Comparison of ENCODE assay signal across 15 cellular contexts in the genomic region with DNA sequence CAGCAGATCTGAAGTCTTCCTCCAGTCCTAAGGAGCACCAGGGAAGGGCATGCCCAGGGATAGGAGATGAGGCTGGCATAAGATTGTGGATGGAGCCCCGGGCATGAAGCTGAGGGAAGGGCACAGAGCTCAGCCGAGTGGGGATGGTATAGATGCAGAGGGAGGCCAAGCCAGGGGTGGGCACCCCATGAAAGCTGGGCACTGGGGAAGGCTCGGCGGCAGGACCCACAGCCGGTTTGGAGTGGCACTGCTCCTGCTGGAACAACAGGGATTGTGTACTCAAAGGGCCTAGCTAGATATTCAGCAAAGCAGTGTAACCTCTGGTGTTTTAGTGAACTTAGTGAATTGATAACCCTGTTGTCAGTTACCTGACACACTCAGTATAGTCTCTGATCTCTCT.
DNase-seq lines count a peak whose midpoint lies in the region; ATAC-seq and TF ChIP-seq lines count a peak whose summit lies in the region.
"Had no signal": no experiment of that assay in that cellular context is flagged by ENCODE, and none has a peak within 500 bp of the region (broad histone marks: within the 10 kb centered on the region; RNA-seq: fewer than 3 reads in every experiment).

No MANE protein-coding gene starts in this region.

- peak overlapping the region; percentile 18 for H3K27ac ChIP-seq in caudate nucleus (ENCODE audit: low read depth, low read length)
- H3K27ac ChIP-seq in esophagus muscularis mucosa (replicated peaks in 1 of 4): no peak overlapping the region
- H3K27ac ChIP-seq in suprapubic skin: no peak overlapping the region
- H3K27ac ChIP-seq: BLaER1 treated with 17β-estradiol and CSF1 and Interleukin-3, amounts not matched to agents 10 nM and 100 nM had no signal

- no peak for DNase-seq in caudate nucleus (lab: John Stamatoyannopoulos, UW)
- peak; percentile 45 for DNase-seq in esophagus muscularis mucosa (ENCODE audit: extremely low spot score)
- no peak for DNase-seq in nephron progenitor cell
- no peak for DNase-seq in suprapubic skin (ENCODE audit: low spot score in 2 of 2)
- no peak for DNase-seq in T-helper 2 cell
- DNase-seq: Calu3; CD8-positive, alpha-beta T cell; DMS 273 treated with DMSO at 0.1 percent for 48 hours; DND-41; EL had no signal

- H3K27ac Mint-ChIP-seq in nephron progenitor cell: peak overlapping the region; percentile 73
- H3K27ac Mint-ChIP-seq: B cell; CD8-positive, alpha-beta T cell had no signal

- peaks cover 5% of the 10 kb centered on the region for H3K36me3 Mint-ChIP-seq in nephron progenitor cell (ENCODE audit: low read depth)
- H3K36me3 Mint-ChIP-seq: CD8-positive, alpha-beta T cell had no signal

- no peak for ATAC-seq in HG03439 (IDR thresholded peaks at IDR 0.05; ENCODE audit: unreplicated experiment)
- ATAC-seq: CD8-positive, alpha-beta T cell; GM12878 had no signal

- no peak overlapping the region for H3K4me3 Mint-ChIP-seq in nephron progenitor cell
- H3K4me3 Mint-ChIP-seq: B cell; CD8-positive, alpha-beta T cell had no signal

- TF ChIP-seq CTCF in esophagus muscularis mucosa (IDR thresholded peaks at IDR 0.05) (no peak), nephron progenitor cell (IDR thresholded peaks at IDR 0.05) (no peak), suprapubic skin (IDR thresholded peaks at IDR 0.05) (no peak)

- H3K9me3 ChIP-seq in esophagus muscularis mucosa (peaks cover 0 to 13% (median 5%) of the 10 kb centered on the region in 4 donors), suprapubic skin (no peaks in the 10 kb centered on the region)
- H3K9me3 ChIP-seq: HAP-1 had no signal

- intact Hi-C loops in esophagus muscularis mucosa (cut with DNase I): no loop called here

- H3K27me3 ChIP-seq in esophagus muscularis mucosa: peaks cover 0 to 24% (median 0%) of the 10 kb centered on the region in 4 donors
- peaks cover 18% of the 10 kb centered on the region for H3K27me3 ChIP-seq in suprapubic skin
- H3K27me3 ChIP-seq: BLaER1 treated with 17β-estradiol and CSF1 and Interleukin-3, amounts not matched to agents 10 nM and 100 nM had no signal

- peaks cover 26% of the 10 kb centered on the region for H3K9me3 Mint-ChIP-seq in nephron progenitor cell

- WGBS in esophagus muscularis mucosa: 92% methylated on average over 5 of the region's 5 CpGs
- WGBS in suprapubic skin: 89% methylated on average over 5 of the region's 5 CpGs

- peaks cover 27% of the 10 kb centered on the region for H3K4me1 Mint-ChIP-seq in nephron progenitor cell
- H3K4me1 Mint-ChIP-seq: B cell had no signal

- H3K27me3 Mint-ChIP-seq in nephron progenitor cell (ENCODE audit: low read depth, poor library complexity): peaks cover 15% of the 10 kb centered on the region

- H3K4me3 ChIP-seq in esophagus muscularis mucosa (no peak overlapping the region), suprapubic skin (no peak overlapping the region)
- H3K4me3 ChIP-seq: BLaER1 treated with 17β-estradiol and CSF1 and Interleukin-3, amounts not matched to agents 10 nM and 100 nM; GM12878; HAP-1 had no signal

- TF ChIP-seq EP300 in esophagus muscularis mucosa (IDR thresholded peaks at IDR 0.05): no peak
- TF ChIP-seq EP300 in suprapubic skin (IDR thresholded peaks at IDR 0.05): no peak

- H3K4me1 ChIP-seq in esophagus muscularis mucosa (no peaks in the 10 kb centered on the region), suprapubic skin (no peaks in the 10 kb centered on the region)
- H3K4me1 ChIP-seq: BLaER1 treated with 17β-estradiol and CSF1 and Interleukin-3, amounts not matched to agents 10 nM and 100 nM; HAP-1 had no signal

- TF ChIP-seq POLR2A in esophagus muscularis mucosa (IDR thresholded peaks at IDR 0.05; ENCODE audit: low read depth) (no peak), suprapubic skin (IDR thresholded peaks at IDR 0.05) (no peak)

- no peaks in the 10 kb centered on the region for H3K36me3 ChIP-seq in esophagus muscularis mucosa
- H3K36me3 ChIP-seq in suprapubic skin: no peaks in the 10 kb centered on the region
- H3K36me3 ChIP-seq: BLaER1 treated with 17β-estradiol and CSF1 and Interleukin-3, amounts not matched to agents 10 nM and 100 nM; HAP-1 had no signal
